In the genomic region with DNA sequence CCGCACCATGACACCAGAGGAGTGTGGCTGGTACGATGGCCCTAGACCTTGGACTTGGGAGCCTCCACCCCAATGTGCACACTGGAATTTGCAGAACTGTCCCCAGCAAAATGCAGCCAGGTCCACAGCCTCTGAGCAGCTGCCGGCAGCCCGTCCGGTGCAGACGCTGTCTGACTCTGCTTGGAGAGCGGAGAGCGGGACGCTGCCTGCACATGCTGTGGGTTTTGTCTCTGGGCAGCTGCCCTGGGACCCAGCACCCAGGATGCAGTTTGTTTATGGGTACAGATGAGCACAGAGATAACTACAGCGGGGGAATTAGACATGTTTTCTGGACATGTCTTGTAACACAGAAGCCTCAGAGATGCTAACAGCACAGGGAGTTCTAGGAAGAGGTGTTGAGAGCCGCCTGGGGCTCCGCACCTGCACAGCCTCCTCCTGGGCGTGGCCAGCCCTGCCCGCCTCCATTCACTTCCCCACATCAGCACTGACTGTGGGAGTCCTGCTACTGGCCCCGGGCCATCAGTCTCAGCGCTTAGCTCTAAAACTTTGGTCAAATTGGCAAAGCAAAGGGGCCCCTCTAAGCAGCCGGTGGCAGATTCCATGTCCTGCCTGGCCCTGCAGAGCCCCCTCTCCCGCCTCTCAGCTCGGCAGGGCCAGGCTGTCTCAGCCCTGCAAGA, we compare ENCODE assay signal across 20 cellular contexts.
"Had no signal": no experiment of that assay in that cellular context is flagged by ENCODE, and none has a peak within 500 bp of the region (broad histone marks: within the 10 kb centered on the region; RNA-seq: fewer than 3 reads in every experiment).

No MANE protein-coding gene starts in this region.

- H3K4me1 ChIP-seq: gastrocnemius medialis, heart left ventricle, left ventricle myocardium inferior, pancreas, transverse colon, vagina had no signal

- H3K9me3 ChIP-seq: gastrocnemius medialis, heart left ventricle, pancreas, transverse colon, vagina had no signal

- H3K27me3 ChIP-seq: gastrocnemius medialis, transverse colon, vagina had no signal

- H3K27ac ChIP-seq: epithelial cell of prostate, gastrocnemius medialis, heart left ventricle, left ventricle myocardium inferior, pancreas, transverse colon, vagina had no signal

- H3K27ac Mint-ChIP-seq: activated CD8-positive, alpha-beta memory T cell treated with anti-CD3 and anti-CD28 coated beads, Interleukin-2, amount 10 ng/mL, durations not matched to agents 7 days and 5 days; activated naive CD4-positive, alpha-beta T cell treated with anti-CD3 and anti-CD28 coated beads for 36 hours; activated naive CD8-positive, alpha-beta T cell treated with anti-CD3 and anti-CD28 coated beads, Interleukin-2, amount 50 U/mL, for 24 hours; activated T-helper 2 cell treated with anti-CD3 and anti-CD28 coated beads, Interferon-gamma antibody, Interleukin-2, Interleukin-4, amounts not matched to agents 10 μg/mL and 5 μg/mL and 100 μg/mL, durations not matched to agents 14 hours and 24 hours and 36 hours; naive B cell; stimulated activated naive B cell treated with anti-CD40 and anti-IgM and Interleukin-4, amounts not matched to agents 10 μg/mL and 1 μg/mL and 100 μg/mL, for 72 hours had no signal

- H3K36me3 ChIP-seq: gastrocnemius medialis, heart left ventricle, left ventricle myocardium inferior, pancreas, transverse colon, vagina had no signal

- H3K36me3 Mint-ChIP-seq: activated CD8-positive, alpha-beta memory T cell treated with anti-CD3 and anti-CD28 coated beads, Interleukin-2, amount 10 ng/mL, durations not matched to agents 7 days and 5 days; naive B cell; stimulated activated naive B cell treated with anti-CD40 and anti-IgM and Interleukin-4, amounts not matched to agents 10 μg/mL and 1 μg/mL and 100 μg/mL, for 72 hours had no signal

- H3K9me3 Mint-ChIP-seq: activated naive CD4-positive, alpha-beta T cell treated with anti-CD3 and anti-CD28 coated beads for 36 hours; activated naive CD8-positive, alpha-beta T cell treated with anti-CD3 and anti-CD28 coated beads, Interleukin-2, amount 50 U/mL, for 24 hours had no signal

- ATAC-seq: activated CD8-positive, alpha-beta memory T cell treated with anti-CD3 and anti-CD28 coated beads, Interleukin-2, amount 10 ng/mL, durations not matched to agents 7 days and 5 days; gastrocnemius medialis; heart left ventricle; pancreas; stimulated activated naive B cell treated with anti-CD40 and anti-IgM and Interleukin-4, amounts not matched to agents 10 μg/mL and 1 μg/mL and 100 μg/mL, for 72 hours had no signal

- H3K4me1 Mint-ChIP-seq: activated CD8-positive, alpha-beta memory T cell treated with anti-CD3 and anti-CD28 coated beads, Interleukin-2, amount 10 ng/mL, durations not matched to agents 7 days and 5 days; activated naive CD8-positive, alpha-beta T cell treated with anti-CD3 and anti-CD28 coated beads, Interleukin-2, amount 50 U/mL, for 24 hours; naive B cell; stimulated activated naive B cell treated with anti-CD40 and anti-IgM and Interleukin-4, amounts not matched to agents 10 μg/mL and 1 μg/mL and 100 μg/mL, for 72 hours had no signal

- H3K4me3 Mint-ChIP-seq: activated CD8-positive, alpha-beta memory T cell treated with anti-CD3 and anti-CD28 coated beads, Interleukin-2, amount 10 ng/mL, durations not matched to agents 7 days and 5 days; activated naive CD4-positive, alpha-beta T cell treated with anti-CD3 and anti-CD28 coated beads for 36 hours; activated naive CD8-positive, alpha-beta T cell treated with anti-CD3 and anti-CD28 coated beads, Interleukin-2, amount 50 U/mL, for 24 hours; naive B cell; stimulated activated naive B cell treated with anti-CD40 and anti-IgM and Interleukin-4, amounts not matched to agents 10 μg/mL and 1 μg/mL and 100 μg/mL, for 72 hours had no signal

- DNase-seq: activated CD4-positive, alpha-beta T cell treated with anti-CD3 and anti-CD28 coated beads, Interleukin-2, amount 50 U/mL, for 48 hours; activated CD4-positive, CD25-positive, alpha-beta regulatory T cell treated with anti-CD3 and anti-CD28 coated beads, Interleukin-2, amount 50 U/mL, for 72 hours; activated CD8-positive, alpha-beta memory T cell treated with anti-CD3 and anti-CD28 coated beads, Interleukin-2, amount 10 ng/mL, durations not matched to agents 7 days and 5 days; activated naive CD4-positive, alpha-beta T cell treated with anti-CD3 and anti-CD28 coated beads for 36 hours; activated naive CD8-positive, alpha-beta T cell treated with anti-CD3 and anti-CD28 coated beads, Interleukin-2, amount 50 U/mL, for 24 hours; activated T-cell treated with anti-CD3 and anti-CD28 coated beads, Interleukin-2, amount 50 U/mL, for 1 hour; aorta; cerebellar nuclear complex; effector memory CD4-positive, alpha-beta T cell; gastrocnemius medialis; heart left ventricle; left ventricle myocardium inferior; naive B cell; pancreas; stimulated activated CD4-positive, alpha-beta T cell treated with anti-CD3 and anti-CD28 coated beads, Interleukin-2, amount 100 ng/mL, for 48 hours; stimulated activated naive B cell treated with anti-CD40 and anti-IgM and Interleukin-4, amounts not matched to agents 10 μg/mL and 1 μg/mL and 100 μg/mL, for 72 hours; transverse colon had no signal

- H3K4me3 ChIP-seq: gastrocnemius medialis, heart left ventricle, left ventricle myocardium inferior, pancreas, transverse colon, vagina had no signal

- H3K27me3 Mint-ChIP-seq: activated CD8-positive, alpha-beta memory T cell treated with anti-CD3 and anti-CD28 coated beads, Interleukin-2, amount 10 ng/mL, durations not matched to agents 7 days and 5 days; activated naive CD8-positive, alpha-beta T cell treated with anti-CD3 and anti-CD28 coated beads, Interleukin-2, amount 50 U/mL, for 24 hours; naive B cell; stimulated activated naive B cell treated with anti-CD40 and anti-IgM and Interleukin-4, amounts not matched to agents 10 μg/mL and 1 μg/mL and 100 μg/mL, for 72 hours had no signal
